In the genomic region with DNA sequence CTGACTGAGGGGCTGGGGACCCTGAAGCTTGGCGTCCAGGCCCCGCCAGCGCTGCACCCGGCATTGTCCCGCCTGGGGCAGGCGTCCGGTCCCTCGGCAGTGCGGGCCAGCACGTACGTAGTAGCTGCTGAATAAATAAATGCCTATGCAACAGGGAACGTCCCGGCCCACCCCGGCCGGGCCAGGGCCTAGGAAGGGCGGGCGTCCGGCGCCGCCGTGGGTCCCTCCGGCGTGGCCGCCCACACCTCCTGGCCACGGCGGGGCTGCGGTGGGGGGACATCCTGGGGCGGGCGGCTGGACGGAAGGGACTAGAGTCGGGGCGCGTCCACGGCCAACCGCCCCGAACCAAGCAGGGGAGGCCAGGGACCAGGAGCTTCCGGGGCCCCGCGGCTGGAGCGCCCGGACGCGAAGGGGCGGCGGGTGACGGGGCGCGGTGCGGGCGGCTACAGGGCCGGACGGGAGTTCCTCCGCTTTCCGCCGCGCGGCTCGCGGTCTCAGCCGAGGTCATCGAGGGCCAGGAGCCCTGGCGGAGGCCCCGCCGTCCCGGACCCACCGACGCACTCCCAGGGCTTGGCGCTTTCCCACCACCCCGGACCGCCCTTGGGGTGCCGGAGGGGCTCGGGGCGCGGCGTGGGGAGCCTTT, we compare ENCODE assay signal across 8 cellular contexts. TPM values are rescaled to one million over a fixed set of nuclear protein-coding genes. Genes with fewer than 3 reads are reported as not detected.
DNase-seq lines count a peak whose midpoint lies in the region; TF ChIP-seq lines count a peak whose summit lies in the region.

No MANE protein-coding gene starts in this region.

- H3K9ac ChIP-seq in SK-N-SH (peak overlapping the region; percentile 98), iPS-20b (ENCODE audit: low read depth, low read length) (peak overlapping the region; percentile 86)

- WGBS in SK-N-SH (ENCODE audit: low lambda C conversion rate): 8% methylated on average over 8 of the region's 75 CpGs

- H3K27me3 ChIP-seq in SK-N-SH (ENCODE audit: insufficient read depth) (no peaks in the 10 kb centered on the region), brain microvascular endothelial cell (replicated peaks) (no peaks in the 10 kb centered on the region), iPS-20b (ENCODE audit: insufficient read depth, low read length) (peaks cover 20% of the 10 kb centered on the region)

- POLR2A ChIA-PET in SK-N-SH (lab: Yijun Ruan, JAX): no interaction called here

- CTCF ChIA-PET in SK-N-SH (lab: Yijun Ruan, JAX): interaction anchor here (1.0 to 4.2 kb wide), 5 partner anchors 15 to 164 kb away, joined by 3 to 16 read pairs (median 10); no protein-coding TSS in a partner anchor

- no peaks in the 10 kb centered on the region for H3K9me2 ChIP-seq in SK-N-SH

- H4K20me1 ChIP-seq in SK-N-SH (ENCODE audit: insufficient read depth): peaks cover 27% of the 10 kb centered on the region

- peak overlapping the region; percentile 85 for H2AFZ ChIP-seq in SK-N-SH (ENCODE audit: low read depth)

- H3K27me3 Mint-ChIP-seq in HFFc6 (ENCODE audit: insufficient read depth): peaks cover 4% of the 10 kb centered on the region

- H3K36me3 Mint-ChIP-seq in HFFc6 (ENCODE audit: low read depth): peaks cover 5% of the 10 kb centered on the region; the same call in 1 of the 2 replicates

- TF ChIP-seq CTCF in HFFc6 (IDR thresholded peaks at IDR 0.05) (no peak; the same call in 1 of the 2 replicates), SK-N-SH (IDR thresholded peaks at IDR 0.05) (no peak), brain microvascular endothelial cell (IDR thresholded peaks at IDR 0.05; ENCODE audit: low read depth, low read length, missing control alignments) (no peak)

- H3K4me3 ChIP-seq in SK-N-SH (ENCODE audit: low read depth in 2 of 2, low read length in 1 of 2): peak overlapping the region; percentile 86 to 94
- H3K4me3 ChIP-seq in brain microvascular endothelial cell (ENCODE audit: low read depth, low read length): peak overlapping the region; percentile 86
- peak overlapping the region; percentile 80 for H3K4me3 ChIP-seq in iPS-20b (ENCODE audit: low read length)
- H3K4me3 ChIP-seq in skin epidermis: peak overlapping the region; percentile 53 to 92 (median 79)

- H3K4me3 Mint-ChIP-seq in HFFc6: peak overlapping the region; percentile 81

- H3K4me1 Mint-ChIP-seq in HFFc6 (ENCODE audit: low read depth): peaks cover 49% of the 10 kb centered on the region

- H3K79me2 ChIP-seq in SK-N-SH (ENCODE audit: insufficient read depth): peaks cover 40% of the 10 kb centered on the region

- H3K9me3 ChIP-seq in SK-N-SH: no peaks in the 10 kb centered on the region
- no peaks in the 10 kb centered on the region for H3K9me3 ChIP-seq in iPS-20b (ENCODE audit: insufficient read depth, low read depth, low read length)

- H3K4me1 ChIP-seq in SK-N-SH (ENCODE audit: control insufficient read depth in 1 of 2, insufficient read depth in 2 of 2, low read depth in 1 of 2, low read length in 1 of 2) (peaks cover 2 to 38% of the 10 kb centered on the region in 2 experiments), iPS-20b (ENCODE audit: insufficient read depth, low read length) (peaks cover 23% of the 10 kb centered on the region; the same call in 1 of the 2 replicates)

- H3K27ac Mint-ChIP-seq in HFFc6: peak overlapping the region; percentile 87

- 0 out of 4 replicates have a peak, but pooled peaks of 1 of the 2 experiments have one; percentile 0 for TF ChIP-seq EP300 in SK-N-SH (IDR thresholded peaks at IDR 0.05; ENCODE audit: borderline replicate concordance in 1 of 2, low read depth in 1 of 2, low read length in 1 of 2)

- no peak for TF ChIP-seq RAD21 in SK-N-SH (IDR thresholded peaks at IDR 0.05; ENCODE audit: low read length)

- peaks cover 9% of the 10 kb centered on the region for H3F3A ChIP-seq in SK-N-SH (replicated peaks; ENCODE audit: insufficient read depth)

- H3K27ac ChIP-seq in SK-N-SH (ENCODE audit: low read depth in 2 of 2, low read length in 1 of 2): peak overlapping the region; percentile 86 to 96
- peak overlapping the region; percentile 91 for H3K27ac ChIP-seq in brain microvascular endothelial cell
- H3K27ac ChIP-seq in iPS-20b (ENCODE audit: low read length): peak overlapping the region; percentile 49
- peak overlapping the region; percentile 78 to 97 (median 90) for H3K27ac ChIP-seq in skin epidermis

- H3K4me2 ChIP-seq in SK-N-SH: peak overlapping the region; percentile 97; the same call in 1 of the 2 replicates

- DNase-seq in EL: peak; percentile 69
- peak; percentile 46 for DNase-seq in HFFc6
- DNase-seq in SK-N-SH: peak; percentile 81
- DNase-seq in brain microvascular endothelial cell: peak; percentile 29
- no peak for DNase-seq in SW 1271 (lab: John Stamatoyannopoulos, UW)
- no peak for DNase-seq in globus pallidus (ENCODE audit: low spot score)

- no peaks in the 10 kb centered on the region for H3K9me3 Mint-ChIP-seq in HFFc6

- H3K36me3 ChIP-seq in SK-N-SH (replicated peaks in 1 of 2; ENCODE audit: control insufficient read depth in 1 of 2, insufficient read depth in 2 of 2, low read length in 1 of 2): no peaks in the 10 kb centered on the region
- H3K36me3 ChIP-seq in brain microvascular endothelial cell (replicated peaks): no peaks in the 10 kb centered on the region
- no peaks in the 10 kb centered on the region for H3K36me3 ChIP-seq in iPS-20b (ENCODE audit: insufficient read depth, low read depth, low read length)

- in situ Hi-C loops in brain microvascular endothelial cell (cut with HindIII; ENCODE audit: low pct_ligation_motif_present, low sequenced_read_pairs): no loop called here

TF ChIP-seq in SK-N-SH, 30 proteins besides CTCF, POLR2A, EP300 and RAD21:
- TF ChIP-seq MAX (IDR thresholded peaks at IDR 0.05; ENCODE audit: low read depth) (no peak), JUND (IDR thresholded peaks at IDR 0.05) (no peak)

RNA-seq across cellular contexts. Expression of gene WWC2, which starts 0.9 kb away (rescaled TPM):
- total RNA-seq in HFFc6 (2021; fragmentation: NEBNext Ultra II Directional; extraction: Animal tissue kit (Norgen Biotek cat#: 25700)): 100 to 1,000 TPM in 2 of 6 experiments, 10 to 100 TPM in 4; 86.3 to 114 (median 95.2) TPM
- 18.4 and 19.0 TPM in 2 replicates for polyA plus RNA-seq in SK-N-SH (2012; rRNA removed)
- polyA plus RNA-seq in SK-N-SH (2012; cell fraction: cytosol; rRNA removed): 18.1 and 19.6 TPM in 2 replicates
- 33.7 TPM in 2 replicates for polyA plus RNA-seq in SK-N-SH (2012; cell fraction: nucleus; rRNA removed)

Comparison
In these comparisons a context has a peak if more than half of its experiments do, and no peak if none do; other contexts are left out.
1. DNase-seq: peak in EL (single experiment), HFFc6 (single experiment), SK-N-SH (single experiment) and brain microvascular endothelial cell (single experiment); none in SW 1271 (0 of 2) and globus pallidus (single experiment).
2. Peak in every context shown above with its lines, with median percentiles within 50 percentile points of each other: H3K27ac ChIP-seq and H3K4me3 ChIP-seq.